8 cellular contexts compared by ENCODE assay signal in genomic region chr19:35154535-35155406, GRCh38. TPM values are rescaled to one million over a fixed set of nuclear protein-coding genes. Genes with fewer than 3 reads are reported as not detected.
A peak's percentile ranks its signal among the peaks of the same experiment; 100 is the strongest.
DNase-seq lines count a peak whose midpoint lies in the region; ATAC-seq, FAIRE-seq and TF ChIP-seq lines count a peak whose summit lies in the region.

Gene FXYD5, plus strand, starts transcription at chr19:35154735. Its CDS starts 816 bp downstream, at chr19:35155551.

- ATAC-seq in omental fat pad (ENCODE audit: low FRiP score) = peak; percentile 87
- ATAC-seq in HG03520 (IDR thresholded peaks at IDR 0.05; ENCODE audit: unreplicated experiment) = no peak

- no peak within 1 kb of the TSS for H3K27ac ChIP-seq in testis

- DNase-seq in AG20443 (ENCODE audit: low spot score) (peak; percentile 87), H54 (ENCODE audit: insufficient read length, low spot score) (peak; percentile 95), RPMI8226 (peak; percentile 47), fibroblast of the aortic adventitia (ENCODE audit: low read depth) (peak; percentile 72), omental fat pad (ENCODE audit: low spot score) (peak; percentile 62), testis (no peak)
- peak; percentile 60 for DNase-seq in activated T-helper 1 cell treated with anti-CD3 and anti-CD28 coated beads, Interleukin-12 subunit alpha, Interleukin-12 subunit beta, Interleukin-2, Interleukin-4 antibody, amounts not matched to agents 30 ng/mL and 10 ng/mL and 1 ng/mL, durations not matched to agents 14 hours and 24 hours and 36 hours (ENCODE audit: low spot score)

- 1 to 3% methylated on average over 45 to 49 of the region's 49 CpGs for WGBS in testis, 2 donors

- peak within 1 kb of the TSS; percentile 100 for H3K4me3 Mint-ChIP-seq in activated T-helper 1 cell treated with anti-CD3 and anti-CD28 coated beads, Interleukin-12 subunit alpha, Interleukin-12 subunit beta, Interleukin-2, Interleukin-4 antibody, amounts not matched to agents 30 ng/mL and 10 ng/mL and 1 ng/mL, durations not matched to agents 14 hours and 24 hours and 36 hours

- intact Hi-C loops in activated T-helper 1 cell treated with anti-CD3 and anti-CD28 coated beads, Interleukin-12 subunit alpha, Interleukin-12 subunit beta, Interleukin-2, Interleukin-4 antibody, amounts not matched to agents 30 ng/mL and 10 ng/mL and 1 ng/mL, durations not matched to agents 14 hours and 24 hours and 36 hours (cut with micrococcal nuclease) = loop anchor here (1.0 to 10.0 kb wide), 5 partner anchors 16 to 590 kb away; partner anchors contain the start of genes IGFLR1, LIN37, PSENEN and U2AF1L4
- intact Hi-C loops in testis (cut with DNase I; ENCODE audit: low total_unique reads) = no loop called here

- peaks cover 7% of the 10 kb centered on the region for H3K27me3 Mint-ChIP-seq in activated T-helper 1 cell treated with anti-CD3 and anti-CD28 coated beads, Interleukin-12 subunit alpha, Interleukin-12 subunit beta, Interleukin-2, Interleukin-4 antibody, amounts not matched to agents 30 ng/mL and 10 ng/mL and 1 ng/mL, durations not matched to agents 14 hours and 24 hours and 36 hours (ENCODE audit: insufficient read depth)

- no peaks in the 10 kb centered on the region for H3K9me3 Mint-ChIP-seq in activated T-helper 1 cell treated with anti-CD3 and anti-CD28 coated beads, Interleukin-12 subunit alpha, Interleukin-12 subunit beta, Interleukin-2, Interleukin-4 antibody, amounts not matched to agents 30 ng/mL and 10 ng/mL and 1 ng/mL, durations not matched to agents 14 hours and 24 hours and 36 hours

- H3K36me3 ChIP-seq in testis (ENCODE audit: low read depth, missing control alignments) = no peaks in the 10 kb centered on the region

- peaks cover 9% of the 10 kb centered on the region for H3K4me1 ChIP-seq in testis

- no peak for FAIRE-seq in H54 (lab: Jason Lieb, UNC)

- H3K36me3 Mint-ChIP-seq in activated T-helper 1 cell treated with anti-CD3 and anti-CD28 coated beads, Interleukin-12 subunit alpha, Interleukin-12 subunit beta, Interleukin-2, Interleukin-4 antibody, amounts not matched to agents 30 ng/mL and 10 ng/mL and 1 ng/mL, durations not matched to agents 14 hours and 24 hours and 36 hours (ENCODE audit: low read depth) = peaks cover 38% of the 10 kb centered on the region

- TF ChIP-seq POLR2A in H54 (IDR thresholded peaks at IDR 0.05; ENCODE audit: low read depth, low read length) (peak; percentile 67), testis (IDR thresholded peaks at IDR 0.05) (no peak)

- H3K27ac Mint-ChIP-seq in activated T-helper 1 cell treated with anti-CD3 and anti-CD28 coated beads, Interleukin-12 subunit alpha, Interleukin-12 subunit beta, Interleukin-2, Interleukin-4 antibody, amounts not matched to agents 30 ng/mL and 10 ng/mL and 1 ng/mL, durations not matched to agents 14 hours and 24 hours and 36 hours = peak within 1 kb of the TSS; percentile 100

- TF ChIP-seq CTCF in fibroblast of the aortic adventitia (IDR thresholded peaks at IDR 0.05; ENCODE audit: insufficient read depth, low read length) (peak; percentile 30), omental fat pad (IDR thresholded peaks at IDR 0.05) (peak in 1 of 3 donors; percentile 5), testis (IDR thresholded peaks at IDR 0.05) (no peak)

- H3K4me3 ChIP-seq in fibroblast of the aortic adventitia (ENCODE audit: low read depth, low read length) (peak within 1 kb of the TSS; percentile 95), testis (peak within 1 kb of the TSS; percentile 46 to 48)

- no peaks in the 10 kb centered on the region for H3K27me3 ChIP-seq in testis

- no peaks in the 10 kb centered on the region for H3K9me3 ChIP-seq in testis

- H3K4me1 Mint-ChIP-seq in activated T-helper 1 cell treated with anti-CD3 and anti-CD28 coated beads, Interleukin-12 subunit alpha, Interleukin-12 subunit beta, Interleukin-2, Interleukin-4 antibody, amounts not matched to agents 30 ng/mL and 10 ng/mL and 1 ng/mL, durations not matched to agents 14 hours and 24 hours and 36 hours (ENCODE audit: low read depth) = peaks cover 54% of the 10 kb centered on the region

RNA-seq across cellular contexts. Expression of gene FXYD5, which starts in this region (rescaled TPM):
- total RNA-seq in activated T-helper 1 cell treated with anti-CD3 and anti-CD28 coated beads, Interleukin-12 subunit alpha, Interleukin-12 subunit beta, Interleukin-2, Interleukin-4 antibody, amounts not matched to agents 30 ng/mL and 10 ng/mL and 1 ng/mL, durations not matched to agents 14 hours and 24 hours and 36 hours = 299 and 309 TPM in 2 replicates
- total RNA-seq in fibroblast of the aortic adventitia (ENCODE audit: low replicate concordance) (11.5 and 59.8 TPM in 2 replicates), omental fat pad (100 to 1,000 TPM in 1 of 4 donors, 10 to 100 TPM in 3; 68.9 to 129 (median 88.8) TPM), testis (10 to 100 TPM in 1 of 2 donors, 1 to 10 TPM in 1; 5.7 to 17.5 TPM)
- polyA plus RNA-seq in testis (ENCODE audit: insufficient read depth, low read depth, low replicate concordance) = 38.1 TPM
